In genomic region chr22:32583921-32584335, GRCh38 we compare ENCODE assay signal across 1 cellular context.
TF ChIP-seq lines count a peak whose summit lies in the region.

No MANE protein-coding gene starts in this region.

TF ChIP-seq in IMR-90, 13 proteins besides CTCF, POLR2A, EP300 and RAD21:
- TF ChIP-seq MAFK (IDR thresholded peaks at IDR 0.05; ENCODE audit: low read depth, low read length) (no peak), SMC3 (IDR thresholded peaks at IDR 0.05; ENCODE audit: low read depth, low read length) (no peak), BHLHE40 (IDR thresholded peaks at IDR 0.05; ENCODE audit: low read depth, low read length) (no peak), FOS (IDR thresholded peaks at IDR 0.05; ENCODE audit: low read depth, low read length) (no peak), CEBPB (IDR thresholded peaks at IDR 0.05; ENCODE audit: low read depth, low read length) (peak; percentile 91), USF2 (IDR thresholded peaks at IDR 0.05; ENCODE audit: low read depth, low read length) (no peak)
TF ChIP-seq in IMR-90: peak in this region for 1.
